In genomic region chr20:59044796-59045195, GRCh38 we compare ENCODE assay signal across 21 cellular contexts. TPM values are rescaled to one million over a fixed set of nuclear protein-coding genes. Genes with fewer than 3 reads are reported as not detected.
"Had no signal": no experiment of that assay in that cellular context is flagged by ENCODE, and none has a peak within 500 bp of the region (broad histone marks: within the 10 kb centered on the region; RNA-seq: fewer than 3 reads in every experiment).

No MANE protein-coding gene starts in this region.

- H3K9me3 ChIP-seq: ascending aorta, breast epithelium, prostate gland, testis had no signal

- H3K9me3 Mint-ChIP-seq: activated naive CD4-positive, alpha-beta T cell treated with anti-CD3 and anti-CD28 coated beads, Interleukin-2, amount 10 ng/mL, durations not matched to agents 7 days and 5 days; activated T-helper 2 cell treated with anti-CD3 and anti-CD28 coated beads, Interferon-gamma antibody, Interleukin-2, Interleukin-4, amounts not matched to agents 10 μg/mL and 5 μg/mL and 100 μg/mL, durations not matched to agents 14 hours and 24 hours and 36 hours; dendritic cell treated with granulocyte-macrophage colony-stimulating factor and Interleukin-4, amounts not matched to agents 40 ng/mL and 50 ng/mL, for 4 days; stimulated activated naive CD8-positive, alpha-beta T cell treated with anti-CD3 and anti-CD28 coated beads, Interleukin-15, Interleukin-2, amounts not matched to agents 100 ng/mL and 50 ng/mL, for 24 hours had no signal

- DNase-seq: activated CD4-positive, alpha-beta T cell treated with anti-CD3 and anti-CD28 coated beads, Interleukin-2, amount 50 U/mL, for 4 hours; activated naive CD4-positive, alpha-beta T cell treated with anti-CD3 and anti-CD28 coated beads, Interleukin-2, amount 10 ng/mL, durations not matched to agents 7 days and 5 days; erythroblast; islet precursor cell; mammary epithelial cell; nucleus accumbens; right cardiac atrium; stimulated activated CD4-positive, alpha-beta T cell treated with anti-CD3 and anti-CD28 coated beads, Interleukin-4, amount 100 ng/mL, for 4 hours; stimulated activated CD8-positive, alpha-beta memory T cell treated with anti-CD3 and anti-CD28 coated beads, Interleukin-4, amount 100 ng/mL, for 48 hours; T-helper 9 cell; testis had no signal

- H3K4me1 ChIP-seq: prostate gland had no signal

- H3K4me3 Mint-ChIP-seq: activated naive CD4-positive, alpha-beta T cell treated with anti-CD3 and anti-CD28 coated beads, Interleukin-2, amount 10 ng/mL, durations not matched to agents 7 days and 5 days; dendritic cell treated with granulocyte-macrophage colony-stimulating factor and Interleukin-4, amounts not matched to agents 40 ng/mL and 50 ng/mL, for 4 days; stimulated activated naive CD8-positive, alpha-beta T cell treated with anti-CD3 and anti-CD28 coated beads, Interleukin-15, Interleukin-2, amounts not matched to agents 100 ng/mL and 50 ng/mL, for 24 hours had no signal

- H3K27ac Mint-ChIP-seq: activated naive CD4-positive, alpha-beta T cell treated with anti-CD3 and anti-CD28 coated beads, Interleukin-2, amount 10 ng/mL, durations not matched to agents 7 days and 5 days; activated T-helper 2 cell treated with anti-CD3 and anti-CD28 coated beads, Interferon-gamma antibody, Interleukin-2, Interleukin-4, amounts not matched to agents 10 μg/mL and 5 μg/mL and 100 μg/mL, durations not matched to agents 14 hours and 24 hours and 36 hours; dendritic cell treated with granulocyte-macrophage colony-stimulating factor and Interleukin-4, amounts not matched to agents 40 ng/mL and 50 ng/mL, for 4 days had no signal

- ATAC-seq: activated CD4-positive, CD25-positive, alpha-beta regulatory T cell treated with anti-CD3 and anti-CD28 coated beads, Interleukin-2, amount 50 U/mL, for 24 hours; left lobe of liver; right cardiac atrium had no signal

- H3K36me3 ChIP-seq: ascending aorta, breast epithelium, prostate gland had no signal

- H3K27ac ChIP-seq: ascending aorta, prostate gland, testis had no signal

- H3K4me3 ChIP-seq: ascending aorta, breast epithelium, prostate gland, skin epidermis, testis had no signal

- H3K27me3 ChIP-seq: ascending aorta, breast epithelium, testis had no signal

RNA-seq across cellular contexts. Expression of gene TUBB1, which starts 25.6 kb away (rescaled TPM):
- total RNA-seq: activated T-helper 2 cell treated with anti-CD3 and anti-CD28 coated beads, Interferon-gamma antibody, Interleukin-2, Interleukin-4, amounts not matched to agents 10 μg/mL and 5 μg/mL and 100 μg/mL, durations not matched to agents 14 hours and 24 hours and 36 hours; ascending aorta; mammary epithelial cell; prostate gland; ureter had no signal
